ENCODE assay signal across 9 cellular contexts in the genomic region with DNA sequence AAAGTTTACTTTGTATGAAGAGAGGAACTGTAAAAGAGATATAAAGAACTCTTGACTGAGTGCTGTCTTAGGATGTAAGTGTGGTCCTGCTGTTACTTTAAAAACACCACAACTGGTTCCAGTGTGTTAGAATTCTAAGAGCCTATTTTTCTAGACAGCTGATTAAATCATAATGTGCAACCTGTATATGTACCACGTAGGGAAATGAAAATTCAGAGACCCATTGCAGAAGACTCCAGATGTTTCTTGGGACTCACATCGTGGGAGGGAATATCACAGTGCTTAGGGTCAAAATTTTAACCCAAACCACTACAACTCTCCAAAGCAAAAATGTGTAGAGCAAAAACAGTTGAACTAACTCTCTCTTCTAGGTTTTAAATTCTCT.
DNase-seq lines count a peak whose midpoint lies in the region; ATAC-seq and TF ChIP-seq lines count a peak whose summit lies in the region.
"Had no signal": no experiment of that assay in that cellular context is flagged by ENCODE, and none has a peak within 500 bp of the region (broad histone marks: within the 10 kb centered on the region; RNA-seq: fewer than 3 reads in every experiment).

No MANE protein-coding gene starts in this region.

- no peaks in the 10 kb centered on the region for H3K9me3 Mint-ChIP-seq in activated naive CD4-positive, alpha-beta T cell treated with anti-CD3 and anti-CD28 coated beads, Interleukin-2, amount 50 U/mL, for 72 hours
- no peaks in the 10 kb centered on the region for H3K9me3 Mint-ChIP-seq in activated naive CD4-positive, alpha-beta T cell treated with anti-CD3 and anti-CD28 coated beads, Interleukin-2, amount 10 ng/mL, durations not matched to agents 7 days and 5 days
- H3K9me3 Mint-ChIP-seq in naive thymus-derived CD4-positive, alpha-beta T cell = peaks cover 0 to 1% (median 0%) of the 10 kb centered on the region in 11 donors

- peak overlapping the region; percentile 30 to 73 for H3K27ac Mint-ChIP-seq in activated naive CD4-positive, alpha-beta T cell treated with anti-CD3 and anti-CD28 coated beads, Interleukin-2, amount 50 U/mL, for 72 hours
- no peak overlapping the region for H3K27ac Mint-ChIP-seq in activated naive CD4-positive, alpha-beta T cell treated with anti-CD3 and anti-CD28 coated beads, Interleukin-2, amount 10 ng/mL, durations not matched to agents 7 days and 5 days
- H3K27ac Mint-ChIP-seq in naive thymus-derived CD4-positive, alpha-beta T cell = peak overlapping the region in 4 of 9 donors; percentile 7 to 64 (median 30)

- no peaks in the 10 kb centered on the region for H3K36me3 ChIP-seq in vagina
- H3K36me3 ChIP-seq in naive thymus-derived CD4-positive, alpha-beta T cell (ENCODE audit: control insufficient read depth in 2 of 3, insufficient read depth in 3 of 3, low read length in 3 of 3) = no peaks in the 10 kb centered on the region

- H3K36me3 Mint-ChIP-seq in activated naive CD4-positive, alpha-beta T cell treated with anti-CD3 and anti-CD28 coated beads, Interleukin-2, amount 50 U/mL, for 72 hours = no peaks in the 10 kb centered on the region
- H3K36me3 Mint-ChIP-seq in activated naive CD4-positive, alpha-beta T cell treated with anti-CD3 and anti-CD28 coated beads, Interleukin-2, amount 10 ng/mL, durations not matched to agents 7 days and 5 days = no peaks in the 10 kb centered on the region
- no peaks in the 10 kb centered on the region for H3K36me3 Mint-ChIP-seq in naive thymus-derived CD4-positive, alpha-beta T cell

- intact Hi-C loops in vagina (cut with DNase I) = no loop called here
- intact Hi-C loops in naive thymus-derived CD4-positive, alpha-beta T cell (cut with micrococcal nuclease) = loop anchor here (1.0 to 5.0 kb wide), 3 partner anchors 14 to 249 kb away; no protein-coding TSS in a partner anchor

- H3K4me3 Mint-ChIP-seq in activated naive CD4-positive, alpha-beta T cell treated with anti-CD3 and anti-CD28 coated beads, Interleukin-2, amount 10 ng/mL, durations not matched to agents 7 days and 5 days = no peak overlapping the region
- peak overlapping the region in 5 of 10 donors; percentile 2 to 35 (median 2) for H3K4me3 Mint-ChIP-seq in naive thymus-derived CD4-positive, alpha-beta T cell

- H3K27me3 ChIP-seq in vagina = no peaks in the 10 kb centered on the region
- no peaks in the 10 kb centered on the region for H3K27me3 ChIP-seq in naive thymus-derived CD4-positive, alpha-beta T cell (ENCODE audit: control insufficient read depth in 2 of 2, insufficient read depth in 2 of 2, low read length in 2 of 2)

- peak overlapping the region; percentile 30 for H3K4me3 ChIP-seq in WI38 (ENCODE audit: low read depth, low read length)
- H3K4me3 ChIP-seq in vagina = no peak overlapping the region
- no peak overlapping the region for H3K4me3 ChIP-seq in naive thymus-derived CD4-positive, alpha-beta T cell (ENCODE audit: low read length)

- TF ChIP-seq CTCF in WI38 (IDR thresholded peaks at IDR 0.05; ENCODE audit: low read depth, low read length) = no peak
- TF ChIP-seq CTCF in vagina (IDR thresholded peaks at IDR 0.05) = no peak

- no peak for TF ChIP-seq POLR2A in vagina (IDR thresholded peaks at IDR 0.05)

- peaks cover 18% of the 10 kb centered on the region for H3K4me1 Mint-ChIP-seq in activated naive CD4-positive, alpha-beta T cell treated with anti-CD3 and anti-CD28 coated beads, Interleukin-2, amount 10 ng/mL, durations not matched to agents 7 days and 5 days
- H3K4me1 Mint-ChIP-seq in naive thymus-derived CD4-positive, alpha-beta T cell = peaks cover 4 to 19% (median 18%) of the 10 kb centered on the region in 7 donors

- POLR2A ChIA-PET in naive thymus-derived CD4-positive, alpha-beta T cell (lab: Charles Lee) = interaction anchor here (0.6 kb wide), 1 partner anchor 273 kb away, joined by 3 read pairs; no protein-coding TSS in a partner anchor

- peak overlapping the region; percentile 82 for H3K27ac ChIP-seq in vagina
- H3K27ac ChIP-seq in naive thymus-derived CD4-positive, alpha-beta T cell (ENCODE audit: low read depth, low read length) = no peak overlapping the region

- CTCF ChIA-PET in activated naive CD4-positive, alpha-beta T cell treated with anti-CD3 and anti-CD28 coated beads, Interleukin-2, amount 10 ng/mL, durations not matched to agents 7 days and 5 days (lab: Charles Lee) = no interaction called here
- CTCF ChIA-PET in naive thymus-derived CD4-positive, alpha-beta T cell (lab: Charles Lee) = no interaction called here

- no peaks in the 10 kb centered on the region for H3K27me3 Mint-ChIP-seq in activated naive CD4-positive, alpha-beta T cell treated with anti-CD3 and anti-CD28 coated beads, Interleukin-2, amount 10 ng/mL, durations not matched to agents 7 days and 5 days
- H3K27me3 Mint-ChIP-seq in naive thymus-derived CD4-positive, alpha-beta T cell = no peaks in the 10 kb centered on the region

- DNase-seq in activated naive CD4-positive, alpha-beta T cell treated with anti-CD3 and anti-CD28 coated beads, Interleukin-2, amount 50 U/mL, for 72 hours (ENCODE audit: low spot score in 2 of 2) = no peak
- DNase-seq in activated naive CD4-positive, alpha-beta T cell treated with anti-CD3 and anti-CD28 coated beads, Interleukin-2, amount 10 ng/mL, durations not matched to agents 7 days and 5 days = no peak
- DNase-seq in left kidney (ENCODE audit: low read depth, low spot score) (peak; percentile 46), vagina (ENCODE audit: extremely low spot score in 2 of 2) (no peak), NCI-H2196 treated with DMSO at 0.1 percent for 48 hours (lab: John Stamatoyannopoulos, UW; ENCODE audit: unreplicated experiment) (no peak)
- no peak for DNase-seq in stimulated activated CD8-positive, alpha-beta memory T cell treated with anti-CD3 and anti-CD28 coated beads, Interleukin-4, amount 100 ng/mL, for 48 hours
- DNase-seq in naive thymus-derived CD4-positive, alpha-beta T cell = no peak
- DNase-seq: NCI-H1694 had no signal

- H3K4me1 ChIP-seq in vagina = peaks cover 22% of the 10 kb centered on the region
- peaks cover 0 to 8% of the 10 kb centered on the region in 2 donors for H3K4me1 ChIP-seq in naive thymus-derived CD4-positive, alpha-beta T cell (ENCODE audit: control insufficient read depth in 2 of 2, insufficient read depth in 2 of 2, low read length in 2 of 2)

- H3K9me3 ChIP-seq in vagina = no peaks in the 10 kb centered on the region
- no peaks in the 10 kb centered on the region for H3K9me3 ChIP-seq in naive thymus-derived CD4-positive, alpha-beta T cell (ENCODE audit: control insufficient read depth in 2 of 3, low read length in 3 of 3)

- ATAC-seq in activated naive CD4-positive, alpha-beta T cell treated with anti-CD3 and anti-CD28 coated beads, Interleukin-2, amount 50 U/mL, for 72 hours = no peak
- ATAC-seq in naive thymus-derived CD4-positive, alpha-beta T cell = no peak
